ENCODE assay signal across 8 cellular contexts in genomic region chr15:64460206-64460736, GRCh38. TPM values are rescaled to one million over a fixed set of nuclear protein-coding genes. Genes with fewer than 3 reads are reported as not detected.
A peak's percentile ranks its signal among the peaks of the same experiment; 100 is the strongest.
DNase-seq lines count a peak whose midpoint lies in the region; ATAC-seq and TF ChIP-seq lines count a peak whose summit lies in the region.

Gene ZNF609, plus strand, starts transcription at chr15:64460578. Its CDS starts 38,842 bp downstream, at chr15:64499420.

- peak within 1 kb of the TSS; percentile 84 for H3K4me3 Mint-ChIP-seq in activated CD8-positive, alpha-beta T cell treated with anti-CD3 and anti-CD28 coated beads for 36 hours

- 2% methylated on average over 9 of the region's 45 CpGs for WGBS in right lobe of liver (ENCODE audit: insufficient coverage, low coverage, low lambda C conversion rate, missing lambda C conversion rate)

- ATAC-seq in GM18858 (IDR thresholded peaks at IDR 0.05; ENCODE audit: unreplicated experiment) (peak; percentile 28), HG03460 (IDR thresholded peaks at IDR 0.05; ENCODE audit: unreplicated experiment) (peak; percentile 49), right lobe of liver (peak; percentile 78 to 85 (median 83))
- peak; percentile 79 for ATAC-seq in activated CD8-positive, alpha-beta T cell treated with anti-CD3 and anti-CD28 coated beads for 36 hours

- peaks cover 22% of the 10 kb centered on the region for H3K36me3 Mint-ChIP-seq in activated CD8-positive, alpha-beta T cell treated with anti-CD3 and anti-CD28 coated beads for 36 hours (ENCODE audit: low read depth)

- H3K27me3 ChIP-seq in duodenal mucosa (ENCODE audit: control insufficient read depth in 1 of 2, insufficient read depth in 2 of 2, low read length in 2 of 2) (no peaks in the 10 kb centered on the region), right lobe of liver (no peaks in the 10 kb centered on the region)

- no peaks in the 10 kb centered on the region for H3K27me3 Mint-ChIP-seq in activated CD8-positive, alpha-beta T cell treated with anti-CD3 and anti-CD28 coated beads for 36 hours

- H3K27ac Mint-ChIP-seq in activated CD8-positive, alpha-beta T cell treated with anti-CD3 and anti-CD28 coated beads for 36 hours: peak within 1 kb of the TSS; percentile 95

- no peaks in the 10 kb centered on the region for H3K9me3 ChIP-seq in duodenal mucosa (ENCODE audit: control insufficient read depth in 1 of 2, low read length in 2 of 2)
- peaks cover 0 to 2% (median 0%) of the 10 kb centered on the region in 4 donors for H3K9me3 ChIP-seq in right lobe of liver

- H3K4me1 Mint-ChIP-seq in activated CD8-positive, alpha-beta T cell treated with anti-CD3 and anti-CD28 coated beads for 36 hours (ENCODE audit: low read depth): peaks cover 74% of the 10 kb centered on the region

- no peak for TF ChIP-seq CTCF in activated CD8-positive, alpha-beta T cell treated with anti-CD3 and anti-CD28 coated beads for 36 hours (IDR thresholded peaks at IDR 0.05)
- no peak for TF ChIP-seq CTCF in right lobe of liver (IDR thresholded peaks at IDR 0.05)

- CTCF ChIA-PET in activated CD8-positive, alpha-beta T cell treated with anti-CD3 and anti-CD28 coated beads for 36 hours (lab: Charles Lee): interaction anchor here (0.7 to 2.8 kb wide), 4 partner anchors 7 to 16 kb away, joined by 3 to 8 read pairs (median 6); no protein-coding TSS in a partner anchor

- H3K36me3 ChIP-seq in duodenal mucosa (ENCODE audit: control insufficient read depth in 1 of 2, insufficient read depth in 2 of 2, low read length in 2 of 2) (peaks cover 7 to 12% of the 10 kb centered on the region in 2 donors), right lobe of liver (no peaks in the 10 kb centered on the region)

- H3K4me1 ChIP-seq in duodenal mucosa (ENCODE audit: control insufficient read depth in 1 of 2, insufficient read depth in 2 of 2, low read length in 2 of 2) (peaks cover 39 to 43% of the 10 kb centered on the region in 2 donors), right lobe of liver (peaks cover 0 to 55% (median 15%) of the 10 kb centered on the region in 4 donors)

- POLR2A ChIA-PET in activated CD8-positive, alpha-beta T cell treated with anti-CD3 and anti-CD28 coated beads for 36 hours (lab: Charles Lee): interaction anchor here (0.7 to 3.1 kb wide), 16 partner anchors 8 to 298 kb away, joined by 3 to 16 read pairs (median 3); partner anchors contain the start of genes PPIB and TRIP4

- peak within 1 kb of the TSS; percentile 45 to 56 for H3K9ac ChIP-seq in duodenal mucosa (ENCODE audit: low read depth in 1 of 2, low read length in 2 of 2)

- H3K9me3 Mint-ChIP-seq in activated CD8-positive, alpha-beta T cell treated with anti-CD3 and anti-CD28 coated beads for 36 hours: no peaks in the 10 kb centered on the region

- TF ChIP-seq POLR2A in right lobe of liver (IDR thresholded peaks at IDR 0.05): peak; percentile 67

- peak; percentile 84 for DNase-seq in A172 (ENCODE audit: low spot score)
- peak; percentile 91 for DNase-seq in NCI-H774 (lab: John Stamatoyannopoulos, UW)
- DNase-seq in activated CD8-positive, alpha-beta T cell treated with anti-CD3 and anti-CD28 coated beads for 36 hours: peak; percentile 93
- DNase-seq in right lobe of liver: peak; percentile 89 to 92 (median 92)
- peak; percentile 93 for DNase-seq in stimulated activated CD4-positive, alpha-beta T cell treated with anti-CD3 and anti-CD28 coated beads, Interleukin-4, amount 100 ng/mL, for 1 hour

- intact Hi-C loops in activated CD8-positive, alpha-beta T cell treated with anti-CD3 and anti-CD28 coated beads for 36 hours (cut with micrococcal nuclease): no loop called here
- intact Hi-C loops in right lobe of liver (cut with DNase I): no loop called here

- H3K4me3 ChIP-seq in duodenal mucosa (ENCODE audit: low read depth in 1 of 2, low read length in 2 of 2) (peak within 1 kb of the TSS; percentile 78 to 79), right lobe of liver (peak within 1 kb of the TSS; percentile 42 to 65 (median 57))

- H3K27ac ChIP-seq in duodenal mucosa (ENCODE audit: low read depth, low read length) (no peak within 1 kb of the TSS), right lobe of liver (peak within 1 kb of the TSS; percentile 68 to 80 (median 70))

RNA-seq across cellular contexts. Expression of gene ZNF609, which starts in this region (rescaled TPM):
- total RNA-seq in A172 (2014; rRNA removed; shearing (Covaris generic)): 10.8 and 11.1 TPM in 2 replicates
- 10 to 100 TPM; 37.2 to 39.6 TPM for total RNA-seq in activated CD8-positive, alpha-beta T cell treated with anti-CD3 and anti-CD28 coated beads for 36 hours
- total RNA-seq in right lobe of liver: 10 to 100 TPM; 10.7 to 16.1 (median 13.5) TPM

Comparison
In these comparisons a context has a peak if more than half of its experiments do, and no peak if none do; other contexts are left out.
1. ATAC-seq: peak in every context shown above with its lines; median percentile 83 in right lobe of liver; 79 in activated CD8-positive, alpha-beta T cell treated with anti-CD3 and anti-CD28 coated beads for 36 hours; 49 in HG03460; 28 in GM18858.